Comparison of ENCODE assay signal across 8 cellular contexts in genomic region chr7:149321125-149321905, GRCh38. TPM values are rescaled to one million over a fixed set of nuclear protein-coding genes. Genes with fewer than 3 reads are reported as not detected.
DNase-seq lines count a peak whose midpoint lies in the region; ATAC-seq and TF ChIP-seq lines count a peak whose summit lies in the region.
"Not testable (repeated sequence)": the region's sequence is repeated elsewhere in the genome, so short reads cannot be mapped to it uniquely, and the experiment has no call there.

No MANE protein-coding gene starts in this region.

- H3K9me3 Mint-ChIP-seq in activated T-helper 17 cell treated with anti-CD3 and anti-CD28 coated beads, Interleukin-2, amount 50 U/mL, for 72 hours = not testable (repeated sequence)

- H3K36me3 ChIP-seq in SJCRH30; gastroesophageal sphincter; mesendoderm (ENCODE audit: control insufficient read depth, insufficient read depth, low read length); sigmoid colon; tibial nerve: not testable (repeated sequence)

- not testable (repeated sequence) for H2BK5ac ChIP-seq in mesendoderm (ENCODE audit: low read length)

- H3K27ac Mint-ChIP-seq in activated T-helper 17 cell treated with anti-CD3 and anti-CD28 coated beads, Interleukin-2, amount 50 U/mL, for 72 hours = peak overlapping the region; percentile 56

- H3K9me3 ChIP-seq in SJCRH30 (replicated peaks); gastroesophageal sphincter; sigmoid colon; tibial nerve: not testable (repeated sequence)

- peak overlapping the region; percentile 68; the same call in 1 of the 2 replicates for H3K4me3 ChIP-seq in GM08714 (ENCODE audit: low read length)
- H3K4me3 ChIP-seq in SJCRH30 = peak overlapping the region; percentile 34
- H3K4me3 ChIP-seq in coronary artery = peak overlapping the region; percentile 68
- H3K4me3 ChIP-seq in gastroesophageal sphincter = peak overlapping the region; percentile 32 to 37
- not testable (repeated sequence) for H3K4me3 ChIP-seq in mesendoderm (ENCODE audit: low read length)
- H3K4me3 ChIP-seq in sigmoid colon = peak overlapping the region in 3 of 4 donors; percentile 26 to 31 (median 29)
- H3K4me3 ChIP-seq in tibial nerve = peak overlapping the region in 3 of 4 donors; percentile 17 to 44 (median 36)

- H3K27me3 Mint-ChIP-seq in activated T-helper 17 cell treated with anti-CD3 and anti-CD28 coated beads, Interleukin-2, amount 50 U/mL, for 72 hours = peaks cover 21% of the 10 kb centered on the region

- H2BK15ac ChIP-seq in mesendoderm (replicated peaks; ENCODE audit: low read depth) = not testable (repeated sequence)

- not testable (repeated sequence) for H3K27me3 ChIP-seq in SJCRH30; mesendoderm (ENCODE audit: insufficient read depth, low read length, poor library complexity); sigmoid colon; tibial nerve
- H3K27me3 ChIP-seq in gastroesophageal sphincter = peaks cover 15% of the 10 kb centered on the region

- TF ChIP-seq EP300 in gastroesophageal sphincter (IDR thresholded peaks at IDR 0.05); sigmoid colon (IDR thresholded peaks at IDR 0.05); tibial nerve (IDR thresholded peaks at IDR 0.05): not testable (repeated sequence)

- not testable (repeated sequence) for H3K36me3 Mint-ChIP-seq in activated T-helper 17 cell treated with anti-CD3 and anti-CD28 coated beads, Interleukin-2, amount 50 U/mL, for 72 hours (ENCODE audit: low read depth)

- not testable (repeated sequence) for H3K79me1 ChIP-seq in mesendoderm (ENCODE audit: low read length)

- not testable (repeated sequence) for H3K18ac ChIP-seq in mesendoderm (ENCODE audit: low read length)

- H3K4me1 ChIP-seq in SJCRH30; gastroesophageal sphincter; mesendoderm (ENCODE audit: control insufficient read depth, low read depth, low read length); sigmoid colon; tibial nerve: not testable (repeated sequence)

- not testable (repeated sequence) for TF ChIP-seq POLR2A in gastroesophageal sphincter (IDR thresholded peaks at IDR 0.05); sigmoid colon (IDR thresholded peaks at IDR 0.05); tibial nerve (IDR thresholded peaks at IDR 0.05)

- H2AK5ac ChIP-seq in mesendoderm (ENCODE audit: low read length) = not testable (repeated sequence)

- WGBS in gastroesophageal sphincter (ENCODE audit: low coverage in 1 of 2), 2 donors = 19 to 48% methylated on average over 13 to 14 of the region's 14 CpGs
- WGBS in mesendoderm (ENCODE audit: extremely low coverage, insufficient coverage, low lambda C conversion rate) = 100% methylated on average over 1 of the region's 14 CpGs
- 68 to 75% methylated on average over 14 of the region's 14 CpGs for WGBS in sigmoid colon, 2 donors
- WGBS in tibial nerve, 2 donors = 44 to 53% methylated on average over 14 of the region's 14 CpGs

- not testable (repeated sequence) for H3K79me2 ChIP-seq in mesendoderm (ENCODE audit: control insufficient read depth, insufficient read depth, low read length)

- H3K9ac ChIP-seq in mesendoderm (ENCODE audit: low read length) = not testable (repeated sequence)

- H3K4me3 Mint-ChIP-seq in activated T-helper 17 cell treated with anti-CD3 and anti-CD28 coated beads, Interleukin-2, amount 50 U/mL, for 72 hours = peak overlapping the region; percentile 71

- not testable (repeated sequence) for H2BK120ac ChIP-seq in mesendoderm (ENCODE audit: low read depth, low read length)

- not testable (repeated sequence) for H3K27ac ChIP-seq in SJCRH30; coronary artery; gastroesophageal sphincter; mesendoderm (ENCODE audit: low read depth, low read length); sigmoid colon
- H3K27ac ChIP-seq in tibial nerve = peak overlapping the region in 1 of 4 donors; percentile 15

- intact Hi-C loops in sigmoid colon (cut with DNase I) = not testable (repeated sequence)

- H3K4ac ChIP-seq in mesendoderm (ENCODE audit: low read depth, low read length) = not testable (repeated sequence)

- peak overlapping the region; percentile 50 for H3K56ac ChIP-seq in mesendoderm (ENCODE audit: low read length)

- H3K4me2 ChIP-seq in mesendoderm (ENCODE audit: low read length) = not testable (repeated sequence)

- not testable (repeated sequence) for H4K5ac ChIP-seq in mesendoderm (ENCODE audit: low read length)

- H3K23ac ChIP-seq in mesendoderm (ENCODE audit: low read length) = not testable (repeated sequence)

- DNase-seq in SJCRH30; coronary artery (ENCODE audit: low spot score); sigmoid colon; tibial nerve (ENCODE audit: low spot score in 2 of 2): not testable (repeated sequence)
- DNase-seq in mesendoderm = peak; percentile 22

- peaks cover 14% of the 10 kb centered on the region for H3K4me1 Mint-ChIP-seq in activated T-helper 17 cell treated with anti-CD3 and anti-CD28 coated beads, Interleukin-2, amount 50 U/mL, for 72 hours

- peak; percentile 75 for ATAC-seq in activated T-helper 17 cell treated with anti-CD3 and anti-CD28 coated beads, Interleukin-2, amount 50 U/mL, for 72 hours (replicated peaks)
- not testable (repeated sequence) for ATAC-seq in gastroesophageal sphincter

- not testable (repeated sequence) for H4K8ac ChIP-seq in mesendoderm (ENCODE audit: low read depth, low read length)

- not testable (repeated sequence) for TF ChIP-seq CTCF in coronary artery (IDR thresholded peaks at IDR 0.05); gastroesophageal sphincter (IDR thresholded peaks at IDR 0.05); sigmoid colon (IDR thresholded peaks at IDR 0.05); tibial nerve (IDR thresholded peaks at IDR 0.05)

RNA-seq across cellular contexts. Expression of gene ZNF783, which starts 59.3 kb away (rescaled TPM):
- 10.8 and 11.9 TPM in 2 replicates for total RNA-seq in SJCRH30 (2014; rRNA removed; shearing (Covaris generic))
- 10 to 100 TPM; 12.7 to 17.3 TPM for total RNA-seq in activated T-helper 17 cell treated with anti-CD3 and anti-CD28 coated beads, Interleukin-2, amount 50 U/mL, for 72 hours
- 10 to 100 TPM in 3 of 4 donors, 1 to 10 TPM in 1; 8.5 to 17.0 (median 13.1) TPM for total RNA-seq in gastroesophageal sphincter
- 2.9 TPM for polyA plus RNA-seq in mesendoderm (2013, experiment 1 of 2)
- polyA plus RNA-seq in mesendoderm (2013, experiment 2 of 2) = 2.6 TPM
- 10 to 100 TPM in 3 of 4 donors, 1 to 10 TPM in 1; 8.4 to 15.2 (median 11.3) TPM for total RNA-seq in sigmoid colon
- polyA plus RNA-seq in sigmoid colon = 1 to 10 TPM; 1.2 to 9.4 (median 2.4) TPM
- total RNA-seq in tibial nerve = 10 to 100 TPM; 22.1 to 58.2 (median 31.2) TPM
